Comparison of ENCODE assay signal across 1 cellular context in the genomic region with DNA sequence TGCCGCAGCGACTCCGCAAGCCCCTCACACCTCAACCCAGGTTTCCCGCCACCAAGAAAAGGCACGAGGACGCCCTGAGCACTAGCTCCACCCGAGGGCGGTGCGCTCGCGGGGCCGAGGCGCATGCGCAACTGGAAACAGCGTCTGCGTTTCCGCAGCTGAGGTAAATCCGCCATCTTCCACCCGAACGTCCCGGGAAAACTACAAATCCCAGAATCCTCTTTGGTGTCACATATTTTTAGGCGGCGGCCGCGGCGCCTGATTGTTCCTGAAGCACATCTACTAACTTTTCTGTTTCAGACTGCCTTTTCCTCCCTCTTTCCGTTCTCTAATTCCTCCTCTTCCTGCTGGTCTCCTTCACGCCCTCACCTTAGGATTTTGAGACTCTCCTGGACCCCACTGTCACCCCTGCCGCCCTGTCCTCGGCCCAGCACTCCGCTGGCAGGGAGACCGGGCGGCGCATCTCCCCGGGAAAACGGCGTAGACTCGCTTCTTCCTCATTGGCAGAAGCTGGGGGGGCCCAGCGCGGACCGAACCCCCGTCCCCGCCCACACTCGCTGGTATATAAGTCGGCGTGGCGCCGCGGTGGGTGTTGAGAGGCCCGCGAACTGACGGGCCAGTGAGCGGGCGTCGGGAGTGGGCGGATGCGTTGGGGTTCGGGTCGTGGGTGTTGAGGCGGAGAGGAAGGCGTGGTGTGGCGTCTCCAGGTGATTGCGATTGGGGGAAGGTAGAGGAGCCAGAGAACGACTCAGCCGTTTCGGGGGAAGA.
TF ChIP-seq lines count a peak whose summit lies in the region.

A gene with protein sequence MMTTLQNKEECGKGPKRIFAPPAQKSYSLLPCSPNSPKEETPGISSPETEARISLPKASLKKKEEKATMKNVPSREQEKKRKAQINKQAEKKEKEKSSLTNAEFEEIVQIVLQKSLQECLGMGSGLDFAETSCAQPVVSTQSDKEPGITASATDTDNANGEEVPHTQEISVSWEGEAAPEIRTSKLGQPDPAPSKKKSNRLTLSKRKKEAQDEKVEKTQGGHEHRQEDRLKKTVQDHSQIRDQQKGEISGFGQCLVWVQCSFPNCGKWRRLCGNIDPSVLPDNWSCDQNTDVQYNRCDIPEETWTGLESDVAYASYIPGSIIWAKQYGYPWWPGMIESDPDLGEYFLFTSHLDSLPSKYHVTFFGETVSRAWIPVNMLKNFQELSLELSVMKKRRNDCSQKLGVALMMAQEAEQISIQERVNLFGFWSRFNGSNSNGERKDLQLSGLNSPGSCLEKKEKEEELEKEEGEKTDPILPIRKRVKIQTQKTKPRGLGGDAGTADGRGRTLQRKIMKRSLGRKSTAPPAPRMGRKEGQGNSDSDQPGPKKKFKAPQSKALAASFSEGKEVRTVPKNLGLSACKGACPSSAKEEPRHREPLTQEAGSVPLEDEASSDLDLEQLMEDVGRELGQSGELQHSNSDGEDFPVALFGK (minus strand): TSS at position 505 of the 768 bp plus-strand sequence. CDS start 8,054 bp downstream, outside the sequence.

TF ChIP-seq in HepG2, 621 proteins besides CTCF, POLR2A, EP300 and RAD21 (continued from another document and continues in another):
- TF ChIP-seq ZNF703 (CRISPR knock-in tag; IDR thresholded peaks at IDR 0.05; ENCODE audit: borderline replicate concordance): no peak; the same call in 1 of the 2 replicates
- no peak for TF ChIP-seq ZNF382 (CRISPR knock-in tag; IDR thresholded peaks at IDR 0.05; ENCODE audit: borderline replicate concordance)
- TF ChIP-seq, protein P1, sequence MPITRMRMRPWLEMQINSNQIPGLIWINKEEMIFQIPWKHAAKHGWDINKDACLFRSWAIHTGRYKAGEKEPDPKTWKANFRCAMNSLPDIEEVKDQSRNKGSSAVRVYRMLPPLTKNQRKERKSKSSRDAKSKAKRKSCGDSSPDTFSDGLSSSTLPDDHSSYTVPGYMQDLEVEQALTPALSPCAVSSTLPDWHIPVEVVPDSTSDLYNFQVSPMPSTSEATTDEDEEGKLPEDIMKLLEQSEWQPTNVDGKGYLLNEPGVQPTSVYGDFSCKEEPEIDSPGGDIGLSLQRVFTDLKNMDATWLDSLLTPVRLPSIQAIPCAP (CRISPR knock-in tag; IDR thresholded peaks at IDR 0.05; ENCODE audit: low read depth): no peak; the same call in 1 of the 2 replicates
- TF ChIP-seq PHF20 (CRISPR knock-in tag; IDR thresholded peaks at IDR 0.05): peak; percentile 68
- peak; percentile 62 for TF ChIP-seq FOXJ3 (CRISPR knock-in tag; IDR thresholded peaks at IDR 0.05; ENCODE audit: borderline replicate concordance)
- TF ChIP-seq, protein P2, sequence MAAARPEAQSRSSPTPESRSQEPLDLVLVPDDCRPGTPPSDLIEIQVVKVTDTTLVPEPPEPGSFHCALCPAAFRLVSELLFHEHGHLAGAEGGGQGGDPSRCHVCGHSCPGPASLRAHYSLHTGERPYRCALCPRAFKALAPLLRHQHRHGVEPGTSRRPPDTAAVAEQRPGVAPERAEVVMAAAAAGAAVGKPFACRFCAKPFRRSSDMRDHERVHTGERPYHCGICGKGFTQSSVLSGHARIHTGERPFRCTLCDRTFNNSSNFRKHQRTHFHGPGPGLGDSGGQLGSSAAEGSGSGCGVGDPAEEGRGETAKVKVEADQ (CRISPR knock-in tag; IDR thresholded peaks at IDR 0.05; ENCODE audit: borderline replicate concordance): no peak
- TF ChIP-seq ATM (IDR thresholded peaks at IDR 0.05; ENCODE audit: borderline replicate concordance): no peak
- TF ChIP-seq, protein P3, sequence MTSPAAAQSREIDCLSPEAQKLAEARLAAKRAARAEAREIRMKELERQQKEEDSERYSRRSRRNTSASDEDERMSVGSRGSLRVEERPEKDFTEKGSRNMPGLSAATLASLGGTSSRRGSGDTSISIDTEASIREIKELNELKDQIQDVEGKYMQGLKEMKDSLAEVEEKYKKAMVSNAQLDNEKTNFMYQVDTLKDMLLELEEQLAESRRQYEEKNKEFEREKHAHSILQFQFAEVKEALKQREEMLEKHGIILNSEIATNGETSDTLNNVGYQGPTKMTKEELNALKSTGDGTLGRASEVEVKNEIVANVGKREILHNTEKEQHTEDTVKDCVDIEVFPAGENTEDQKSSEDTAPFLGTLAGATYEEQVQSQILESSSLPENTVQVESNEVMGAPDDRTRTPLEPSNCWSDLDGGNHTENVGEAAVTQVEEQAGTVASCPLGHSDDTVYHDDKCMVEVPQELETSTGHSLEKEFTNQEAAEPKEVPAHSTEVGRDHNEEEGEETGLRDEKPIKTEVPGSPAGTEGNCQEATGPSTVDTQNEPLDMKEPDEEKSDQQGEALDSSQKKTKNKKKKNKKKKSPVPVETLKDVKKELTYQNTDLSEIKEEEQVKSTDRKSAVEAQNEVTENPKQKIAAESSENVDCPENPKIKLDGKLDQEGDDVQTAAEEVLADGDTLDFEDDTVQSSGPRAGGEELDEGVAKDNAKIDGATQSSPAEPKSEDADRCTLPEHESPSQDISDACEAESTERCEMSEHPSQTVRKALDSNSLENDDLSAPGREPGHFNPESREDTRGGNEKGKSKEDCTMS (CRISPR knock-in tag; conservative IDR thresholded peaks at IDR 0.05): no peak
- TF ChIP-seq, protein P4, sequence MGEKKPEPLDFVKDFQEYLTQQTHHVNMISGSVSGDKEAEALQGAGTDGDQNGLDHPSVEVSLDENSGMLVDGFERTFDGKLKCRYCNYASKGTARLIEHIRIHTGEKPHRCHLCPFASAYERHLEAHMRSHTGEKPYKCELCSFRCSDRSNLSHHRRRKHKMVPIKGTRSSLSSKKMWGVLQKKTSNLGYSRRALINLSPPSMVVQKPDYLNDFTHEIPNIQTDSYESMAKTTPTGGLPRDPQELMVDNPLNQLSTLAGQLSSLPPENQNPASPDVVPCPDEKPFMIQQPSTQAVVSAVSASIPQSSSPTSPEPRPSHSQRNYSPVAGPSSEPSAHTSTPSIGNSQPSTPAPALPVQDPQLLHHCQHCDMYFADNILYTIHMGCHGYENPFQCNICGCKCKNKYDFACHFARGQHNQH (CRISPR knock-in tag; IDR thresholded peaks at IDR 0.05): peak; percentile 57; the same call in 1 of the 2 replicates
- TF ChIP-seq, protein P5, sequence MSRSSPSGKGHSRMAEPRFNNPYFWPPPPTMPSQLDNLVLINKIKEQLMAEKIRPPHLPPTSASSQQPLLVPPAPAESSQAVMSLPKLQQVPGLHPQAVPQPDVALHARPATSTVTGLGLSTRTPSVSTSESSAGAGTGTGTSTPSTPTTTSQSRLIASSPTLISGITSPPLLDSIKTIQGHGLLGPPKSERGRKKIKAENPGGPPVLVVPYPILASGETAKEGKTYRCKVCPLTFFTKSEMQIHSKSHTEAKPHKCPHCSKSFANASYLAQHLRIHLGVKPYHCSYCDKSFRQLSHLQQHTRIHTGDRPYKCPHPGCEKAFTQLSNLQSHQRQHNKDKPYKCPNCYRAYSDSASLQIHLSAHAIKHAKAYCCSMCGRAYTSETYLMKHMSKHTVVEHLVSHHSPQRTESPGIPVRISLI (CRISPR knock-in tag; IDR thresholded peaks at IDR 0.05; ENCODE audit: borderline replicate concordance): peak; percentile 39; the same call in 1 of the 2 replicates
- TF ChIP-seq, protein P6, sequence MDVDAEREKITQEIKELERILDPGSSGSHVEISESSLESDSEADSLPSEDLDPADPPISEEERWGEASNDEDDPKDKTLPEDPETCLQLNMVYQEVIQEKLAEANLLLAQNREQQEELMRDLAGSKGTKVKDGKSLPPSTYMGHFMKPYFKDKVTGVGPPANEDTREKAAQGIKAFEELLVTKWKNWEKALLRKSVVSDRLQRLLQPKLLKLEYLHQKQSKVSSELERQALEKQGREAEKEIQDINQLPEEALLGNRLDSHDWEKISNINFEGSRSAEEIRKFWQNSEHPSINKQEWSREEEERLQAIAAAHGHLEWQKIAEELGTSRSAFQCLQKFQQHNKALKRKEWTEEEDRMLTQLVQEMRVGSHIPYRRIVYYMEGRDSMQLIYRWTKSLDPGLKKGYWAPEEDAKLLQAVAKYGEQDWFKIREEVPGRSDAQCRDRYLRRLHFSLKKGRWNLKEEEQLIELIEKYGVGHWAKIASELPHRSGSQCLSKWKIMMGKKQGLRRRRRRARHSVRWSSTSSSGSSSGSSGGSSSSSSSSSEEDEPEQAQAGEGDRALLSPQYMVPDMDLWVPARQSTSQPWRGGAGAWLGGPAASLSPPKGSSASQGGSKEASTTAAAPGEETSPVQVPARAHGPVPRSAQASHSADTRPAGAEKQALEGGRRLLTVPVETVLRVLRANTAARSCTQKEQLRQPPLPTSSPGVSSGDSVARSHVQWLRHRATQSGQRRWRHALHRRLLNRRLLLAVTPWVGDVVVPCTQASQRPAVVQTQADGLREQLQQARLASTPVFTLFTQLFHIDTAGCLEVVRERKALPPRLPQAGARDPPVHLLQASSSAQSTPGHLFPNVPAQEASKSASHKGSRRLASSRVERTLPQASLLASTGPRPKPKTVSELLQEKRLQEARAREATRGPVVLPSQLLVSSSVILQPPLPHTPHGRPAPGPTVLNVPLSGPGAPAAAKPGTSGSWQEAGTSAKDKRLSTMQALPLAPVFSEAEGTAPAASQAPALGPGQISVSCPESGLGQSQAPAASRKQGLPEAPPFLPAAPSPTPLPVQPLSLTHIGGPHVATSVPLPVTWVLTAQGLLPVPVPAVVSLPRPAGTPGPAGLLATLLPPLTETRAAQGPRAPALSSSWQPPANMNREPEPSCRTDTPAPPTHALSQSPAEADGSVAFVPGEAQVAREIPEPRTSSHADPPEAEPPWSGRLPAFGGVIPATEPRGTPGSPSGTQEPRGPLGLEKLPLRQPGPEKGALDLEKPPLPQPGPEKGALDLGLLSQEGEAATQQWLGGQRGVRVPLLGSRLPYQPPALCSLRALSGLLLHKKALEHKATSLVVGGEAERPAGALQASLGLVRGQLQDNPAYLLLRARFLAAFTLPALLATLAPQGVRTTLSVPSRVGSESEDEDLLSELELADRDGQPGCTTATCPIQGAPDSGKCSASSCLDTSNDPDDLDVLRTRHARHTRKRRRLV (CRISPR knock-in tag; IDR thresholded peaks at IDR 0.05): peak; percentile 88
- no peak for TF ChIP-seq ZNF292 (CRISPR knock-in tag; IDR thresholded peaks at IDR 0.05; ENCODE audit: borderline replicate concordance, low read depth)
- TF ChIP-seq BCL6 (CRISPR knock-in tag; IDR thresholded peaks at IDR 0.05): peak; percentile 33; the same call in 1 of the 2 replicates
- TF ChIP-seq ZNF615 (CRISPR knock-in tag; IDR thresholded peaks at IDR 0.05; ENCODE audit: borderline replicate concordance): no peak
- TF ChIP-seq ZNF772 (CRISPR knock-in tag; IDR thresholded peaks at IDR 0.05): peak; percentile 85
- TF ChIP-seq ZNF564 (CRISPR knock-in tag; IDR thresholded peaks at IDR 0.05): peak; percentile 68; the same call in 1 of the 2 replicates
- TF ChIP-seq JUNB (CRISPR knock-in tag; IDR thresholded peaks at IDR 0.05; ENCODE audit: borderline replicate concordance): no peak
- no peak for TF ChIP-seq TCF7L2 (IDR thresholded peaks at IDR 0.05; ENCODE audit: low read depth, low read length)
- TF ChIP-seq MTA3 (CRISPR knock-in tag; IDR thresholded peaks at IDR 0.05): no peak
- TF ChIP-seq, protein P7, sequence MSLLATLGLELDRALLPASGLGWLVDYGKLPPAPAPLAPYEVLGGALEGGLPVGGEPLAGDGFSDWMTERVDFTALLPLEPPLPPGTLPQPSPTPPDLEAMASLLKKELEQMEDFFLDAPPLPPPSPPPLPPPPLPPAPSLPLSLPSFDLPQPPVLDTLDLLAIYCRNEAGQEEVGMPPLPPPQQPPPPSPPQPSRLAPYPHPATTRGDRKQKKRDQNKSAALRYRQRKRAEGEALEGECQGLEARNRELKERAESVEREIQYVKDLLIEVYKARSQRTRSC (CRISPR knock-in tag; IDR thresholded peaks at IDR 0.05; ENCODE audit: low read depth): peak; percentile 21; the same call in 1 of the 2 replicates
- TF ChIP-seq EZH2 (conservative IDR thresholded peaks at IDR 0.05; ENCODE audit: low read depth, low read length): no peak
- TF ChIP-seq HDAC2 (CRISPR knock-in tag; IDR thresholded peaks at IDR 0.05): peak; percentile 64
- peak; percentile 49; the same call in 1 of the 2 replicates for TF ChIP-seq ZC3H4 (CRISPR knock-in tag; IDR thresholded peaks at IDR 0.05; ENCODE audit: borderline replicate concordance)
- peak; percentile 98 for TF ChIP-seq ZBTB38 (CRISPR knock-in tag; IDR thresholded peaks at IDR 0.05)
- peak; percentile 4 for TF ChIP-seq TEAD3 (CRISPR knock-in tag; optimal IDR thresholded peaks at IDR 0.05; ENCODE audit: borderline replicate concordance)
- TF ChIP-seq, protein P8, sequence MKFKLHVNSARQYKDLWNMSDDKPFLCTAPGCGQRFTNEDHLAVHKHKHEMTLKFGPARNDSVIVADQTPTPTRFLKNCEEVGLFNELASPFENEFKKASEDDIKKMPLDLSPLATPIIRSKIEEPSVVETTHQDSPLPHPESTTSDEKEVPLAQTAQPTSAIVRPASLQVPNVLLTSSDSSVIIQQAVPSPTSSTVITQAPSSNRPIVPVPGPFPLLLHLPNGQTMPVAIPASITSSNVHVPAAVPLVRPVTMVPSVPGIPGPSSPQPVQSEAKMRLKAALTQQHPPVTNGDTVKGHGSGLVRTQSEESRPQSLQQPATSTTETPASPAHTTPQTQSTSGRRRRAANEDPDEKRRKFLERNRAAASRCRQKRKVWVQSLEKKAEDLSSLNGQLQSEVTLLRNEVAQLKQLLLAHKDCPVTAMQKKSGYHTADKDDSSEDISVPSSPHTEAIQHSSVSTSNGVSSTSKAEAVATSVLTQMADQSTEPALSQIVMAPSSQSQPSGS (CRISPR knock-in tag; IDR thresholded peaks at IDR 0.05): no peak
- peak; percentile 73 for TF ChIP-seq FOXM1 (CRISPR knock-in tag; IDR thresholded peaks at IDR 0.05)
- TF ChIP-seq ZNF251 (CRISPR knock-in tag; IDR thresholded peaks at IDR 0.05): 0 out of 2 replicates have a peak, but pooled peaks have one; percentile 82
- TF ChIP-seq ZNF737 (CRISPR knock-in tag; IDR thresholded peaks at IDR 0.05; ENCODE audit: borderline replicate concordance): 0 out of 2 replicates have a peak, but pooled peaks have one; percentile 53
- no peak; the same call in none of the 2 replicates for TF ChIP-seq ZBTB3 (CRISPR knock-in tag; IDR thresholded peaks at IDR 0.05; ENCODE audit: borderline replicate concordance, low read depth)
- peak; percentile 75; the same call in 1 of the 2 replicates for TF ChIP-seq BRD4 (CRISPR knock-in tag; IDR thresholded peaks at IDR 0.05)
- TF ChIP-seq, protein P9, sequence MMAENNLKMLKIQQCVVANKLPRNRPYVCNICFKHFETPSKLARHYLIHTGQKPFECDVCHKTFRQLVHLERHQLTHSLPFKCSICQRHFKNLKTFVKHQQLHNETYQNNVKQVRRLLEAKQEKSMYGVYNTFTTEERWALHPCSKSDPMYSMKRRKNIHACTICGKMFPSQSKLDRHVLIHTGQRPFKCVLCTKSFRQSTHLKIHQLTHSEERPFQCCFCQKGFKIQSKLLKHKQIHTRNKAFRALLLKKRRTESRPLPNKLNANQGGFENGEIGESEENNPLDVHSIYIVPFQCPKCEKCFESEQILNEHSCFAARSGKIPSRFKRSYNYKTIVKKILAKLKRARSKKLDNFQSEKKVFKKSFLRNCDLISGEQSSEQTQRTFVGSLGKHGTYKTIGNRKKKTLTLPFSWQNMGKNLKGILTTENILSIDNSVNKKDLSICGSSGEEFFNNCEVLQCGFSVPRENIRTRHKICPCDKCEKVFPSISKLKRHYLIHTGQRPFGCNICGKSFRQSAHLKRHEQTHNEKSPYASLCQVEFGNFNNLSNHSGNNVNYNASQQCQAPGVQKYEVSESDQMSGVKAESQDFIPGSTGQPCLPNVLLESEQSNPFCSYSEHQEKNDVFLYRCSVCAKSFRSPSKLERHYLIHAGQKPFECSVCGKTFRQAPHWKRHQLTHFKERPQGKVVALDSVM (CRISPR knock-in tag; IDR thresholded peaks at IDR 0.05): no peak
- TF ChIP-seq ZNF446 (CRISPR knock-in tag; IDR thresholded peaks at IDR 0.05): peak; percentile 96
